22 cellular contexts compared by ENCODE assay signal in the genomic region with DNA sequence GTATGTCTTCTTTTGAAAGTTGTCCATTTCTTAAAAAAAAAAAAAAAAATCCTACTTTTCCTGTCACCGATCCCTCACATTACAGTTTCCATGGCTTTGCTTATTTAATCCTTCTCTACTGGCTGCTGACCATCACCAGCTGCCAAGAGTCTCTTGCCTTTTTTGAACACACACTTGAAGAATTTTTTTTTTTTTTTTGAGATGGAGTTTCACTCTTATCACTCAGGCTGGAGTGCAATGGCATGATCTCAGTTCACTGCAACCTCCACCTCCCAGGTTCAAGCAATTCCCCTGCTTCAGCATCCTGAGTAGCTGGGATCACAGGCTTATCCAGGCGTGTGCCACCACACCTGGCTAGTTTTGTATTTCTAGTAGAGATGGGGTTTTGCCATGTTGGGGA.
"Had no signal": no experiment of that assay in that cellular context is flagged by ENCODE, and none has a peak within 500 bp of the region (broad histone marks: within the 10 kb centered on the region; RNA-seq: fewer than 3 reads in every experiment).

No MANE protein-coding gene starts in this region.

- H3K4me3 ChIP-seq: coronary artery, dorsolateral prefrontal cortex, esophagus muscularis mucosa, gastroesophageal sphincter, heart left ventricle, hepatocyte, mucosa of descending colon had no signal

- H3K4me1 ChIP-seq: esophagus muscularis mucosa, foreskin keratinocyte, gastroesophageal sphincter, heart left ventricle had no signal

- H3K9me3 ChIP-seq: esophagus muscularis mucosa, gastroesophageal sphincter, heart left ventricle, mucosa of descending colon had no signal

- ATAC-seq: foreskin keratinocyte, gastroesophageal sphincter, heart left ventricle, left colon, left lobe of liver, left ventricle myocardium superior, mucosa of descending colon had no signal

- H3K27ac ChIP-seq: coronary artery, dorsolateral prefrontal cortex, esophagus muscularis mucosa, foreskin keratinocyte, gastroesophageal sphincter, heart left ventricle, hepatocyte had no signal

- H3K4me1 Mint-ChIP-seq: immature natural killer cell, mesothelial cell of epicardium, naive B cell had no signal

- H3K36me3 Mint-ChIP-seq: immature natural killer cell, mesothelial cell of epicardium, naive B cell had no signal

- H3K27ac Mint-ChIP-seq: immature natural killer cell, mesothelial cell of epicardium, naive B cell had no signal

- H3K27me3 ChIP-seq: esophagus muscularis mucosa, foreskin keratinocyte, gastroesophageal sphincter, heart left ventricle, hepatocyte had no signal

- H3K36me3 ChIP-seq: esophagus muscularis mucosa, gastroesophageal sphincter, heart left ventricle had no signal

- H3K9me3 Mint-ChIP-seq: mesothelial cell of epicardium had no signal

- DNase-seq: dermis blood vessel endothelial cell; dorsolateral prefrontal cortex; effector CD4-positive, alpha-beta T cell; effector memory CD4-positive, alpha-beta T cell; foreskin keratinocyte; heart left ventricle; hypothalamus; immature natural killer cell; islet precursor cell; kidney; kidney glomerular epithelial cell; left colon; left ventricle myocardium superior; mesenchymal stem cell; mucosa of descending colon; naive B cell had no signal

- H3K4me3 Mint-ChIP-seq: immature natural killer cell, mesothelial cell of epicardium, naive B cell had no signal
